34 cellular contexts compared by ENCODE assay signal in genomic region chr6:125038925-125039324, GRCh38.
"Had no signal": no experiment of that assay in that cellular context is flagged by ENCODE, and none has a peak within 500 bp of the region (broad histone marks: within the 10 kb centered on the region; RNA-seq: fewer than 3 reads in every experiment).

No MANE protein-coding gene starts in this region.

- H3K27me3 ChIP-seq: adrenal gland, ascending aorta, body of pancreas, brain microvascular endothelial cell, breast epithelium, cardiac muscle cell had no signal

- H3K36me3 ChIP-seq: adrenal gland, ascending aorta, brain microvascular endothelial cell, breast epithelium, cardiac muscle cell had no signal

- H3K4me3 ChIP-seq: adrenal gland, ascending aorta, body of pancreas, breast epithelium, cardiac muscle cell had no signal

- DNase-seq: activated effector memory CD4-positive, alpha-beta T cell treated with anti-CD3 and anti-CD28 coated beads, Interleukin-2, amount 50 U/mL, for 16 hours; activated effector memory CD4-positive, alpha-beta T cell treated with Interleukin-2 at 50 U/mL for 16 hours; activated gamma-delta T cell; activated gamma-delta T cell treated with Interleukin-2 at 50 U/mL for 16 hours; activated naive CD4-positive, alpha-beta T cell; activated naive CD4-positive, alpha-beta T cell treated with anti-CD3 and anti-CD28 coated beads for 36 hours; activated naive CD4-positive, alpha-beta T cell treated with anti-CD3 and anti-CD28 coated beads, Interleukin-2, amount 10 ng/mL, durations not matched to agents 7 days and 5 days; activated naive CD4-positive, alpha-beta T cell treated with anti-CD3 and anti-CD28 coated beads, Interleukin-2, amount 50 U/mL, for 16 hours; activated naive CD4-positive, alpha-beta T cell treated with Interleukin-2 at 50 U/mL for 16 hours; activated naive CD8-positive, alpha-beta T cell treated with anti-CD3 and anti-CD28 coated beads for 36 hours; activated naive CD8-positive, alpha-beta T cell treated with anti-CD3 and anti-CD28 coated beads, Interleukin-2, amount 10 ng/mL, durations not matched to agents 7 days and 5 days; activated naive CD8-positive, alpha-beta T cell treated with anti-CD3 and anti-CD28 coated beads, Interleukin-2, amount 50 U/mL, for 24 hours; activated T-cell treated with anti-CD3 and anti-CD28 coated beads, Interleukin-2, amount 50 U/mL, for 24 hours; activated T-cell treated with anti-CD3 and anti-CD28 coated beads, Interleukin-2, amount 50 U/mL, for 4 hours; activated T-cell treated with anti-CD3 and anti-CD28 coated beads, Interleukin-2, amount 50 U/mL, for 48 hours; activated T-cell treated with anti-CD3 and anti-CD28 coated beads, Interleukin-2, amount 50 U/mL, for 72 hours; adrenal gland; amniotic stem cell; amygdala; anterior cingulate cortex; aorta; body of pancreas; brain microvascular endothelial cell; caudate nucleus; central memory CD4-positive, alpha-beta T cell; cerebellar nuclear complex had no signal

- H3K27ac ChIP-seq: adrenal gland, ascending aorta, body of pancreas, brain microvascular endothelial cell, breast epithelium, cardiac muscle cell had no signal

- ATAC-seq: activated naive CD4-positive, alpha-beta T cell treated with anti-CD3 and anti-CD28 coated beads, Interleukin-2, amount 50 U/mL, for 72 hours; activated naive CD8-positive, alpha-beta T cell treated with anti-CD3 and anti-CD28 coated beads, Interleukin-2, amount 50 U/mL, for 24 hours; activated T-cell treated with anti-CD3 and anti-CD28 coated beads, Interleukin-2, amount 50 U/mL, for 4 hours; activated T-cell treated with anti-CD3 and anti-CD28 coated beads, Interleukin-2, amount 50 U/mL, for 72 hours; activated T-helper 17 cell treated with anti-CD3 and anti-CD28 coated beads, Interleukin-2, amount 50 U/mL, for 72 hours; body of pancreas had no signal

- H3K9me3 ChIP-seq: adrenal gland, ascending aorta, body of pancreas, breast epithelium had no signal

- FAIRE-seq: astrocyte, bronchial epithelial cell, colon had no signal

- H3K4me1 ChIP-seq: adrenal gland, body of pancreas, breast epithelium had no signal
